ENCODE assay signal across 12 cellular contexts in the genomic region with DNA sequence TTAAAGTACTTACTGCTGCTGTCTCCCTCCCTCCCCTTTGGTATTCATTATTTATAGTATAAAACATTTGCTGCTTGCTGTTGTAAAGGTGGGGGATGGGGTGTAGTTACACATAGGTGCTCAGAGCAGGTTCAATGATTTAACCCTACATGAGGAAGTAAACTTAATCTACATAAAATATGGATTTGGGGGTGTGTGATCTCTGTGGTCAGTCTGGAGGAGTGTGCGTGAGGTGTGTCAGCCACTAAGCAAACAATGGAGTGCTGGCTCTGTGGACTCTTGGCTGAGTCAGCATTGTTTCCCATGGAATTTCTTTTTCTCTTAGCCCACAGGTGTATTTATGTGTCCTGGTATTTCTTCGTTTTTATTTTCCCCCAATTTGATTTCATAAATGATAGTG.
DNase-seq lines count a peak whose midpoint lies in the region; ATAC-seq, FAIRE-seq and TF ChIP-seq lines count a peak whose summit lies in the region.
"Had no signal": no experiment of that assay in that cellular context is flagged by ENCODE, and none has a peak within 500 bp of the region (broad histone marks: within the 10 kb centered on the region; RNA-seq: fewer than 3 reads in every experiment).

No MANE protein-coding gene starts in this region.

- intact Hi-C loops in heart right ventricle (cut with DNase I) = no loop called here

- H3K4me3 ChIP-seq in small intestine (ENCODE audit: low read depth in 1 of 2, low read length in 2 of 2) (no peak overlapping the region), heart right ventricle (no peak overlapping the region)

- no peak for TF ChIP-seq CTCF in heart right ventricle (IDR thresholded peaks at IDR 0.05)

- H3K36me3 ChIP-seq in small intestine (ENCODE audit: control insufficient read depth in 2 of 2, insufficient read depth in 2 of 2, low read length in 2 of 2) (no peaks in the 10 kb centered on the region), heart right ventricle (no peaks in the 10 kb centered on the region)
- H3K36me3 ChIP-seq: neutrophil had no signal

- H3K4me1 ChIP-seq in small intestine (ENCODE audit: control insufficient read depth in 2 of 2, insufficient read depth in 1 of 2, low read depth in 1 of 2, low read length in 1 of 2) (no peaks in the 10 kb centered on the region), heart right ventricle (peaks cover 0 to 12% (median 0%) of the 10 kb centered on the region in 9 donors)

- no peak for ATAC-seq in HG02870 (IDR thresholded peaks at IDR 0.05; ENCODE audit: unreplicated experiment)
- ATAC-seq in heart right ventricle = no peak

- DNase-seq in NCI-H1105 treated with DMSO at 0.1 percent for 48 hours (lab: John Stamatoyannopoulos, UW) (peak; percentile 22), NCI-H1105 (lab: John Stamatoyannopoulos, UW) (no peak), NCI-H226 (peak; percentile 33), epithelial cell of prostate (ENCODE audit: low read depth, low spot score) (peak; percentile 68), small intestine (peak; percentile 74), 8988T (no peak), heart right ventricle (no peak)
- DNase-seq: NCI-H1694 had no signal

- H3K27ac ChIP-seq in epithelial cell of prostate = no peak overlapping the region
- H3K27ac ChIP-seq in small intestine (ENCODE audit: low read depth in 1 of 2, low read length in 1 of 2) = no peak overlapping the region
- H3K27ac ChIP-seq in heart right ventricle = no peak overlapping the region
- H3K27ac ChIP-seq: neutrophil had no signal

- H3K9me3 ChIP-seq in small intestine (ENCODE audit: control insufficient read depth, low read depth) (no peaks in the 10 kb centered on the region), heart right ventricle (no peaks in the 10 kb centered on the region)
- H3K9me3 ChIP-seq: neutrophil had no signal

- 8 to 60% (median 21%) methylated on average over 2 of the region's 2 CpGs for WGBS in small intestine, 3 donors
- 78 to 83% methylated on average over 2 of the region's 2 CpGs for WGBS in heart right ventricle, 2 donors

- H3K27me3 ChIP-seq in small intestine (ENCODE audit: control insufficient read depth in 2 of 2, insufficient read depth in 2 of 2, low read length in 2 of 2) = no peaks in the 10 kb centered on the region
- no peaks in the 10 kb centered on the region for H3K27me3 ChIP-seq in heart right ventricle
- H3K27me3 ChIP-seq: neutrophil had no signal

- FAIRE-seq in small intestine (lab: Jason Lieb, UNC) = no peak
- FAIRE-seq: A204.1, D721Med had no signal

Comparison
In these comparisons a context has a peak if more than half of its experiments do, and no peak if none do; other contexts are left out.
1. DNase-seq: peak in NCI-H1105 treated with DMSO at 0.1 percent for 48 hours (single experiment), NCI-H226 (single experiment), epithelial cell of prostate (single experiment) and small intestine (single experiment); none in NCI-H1105 (single experiment), 8988T (single experiment) and heart right ventricle (0 of 2).